In genomic region chr15:55846108-55846707, GRCh38 we compare ENCODE assay signal across 8 cellular contexts.
DNase-seq lines count a peak whose midpoint lies in the region; ATAC-seq and TF ChIP-seq lines count a peak whose summit lies in the region.

No MANE protein-coding gene starts in this region.

- H3K9me3 ChIP-seq in CD8-positive, alpha-beta T cell (ENCODE audit: low read length) = no peaks in the 10 kb centered on the region
- no peaks in the 10 kb centered on the region for H3K9me3 ChIP-seq in psoas muscle

- peaks cover 3% of the 10 kb centered on the region for H3K9me3 Mint-ChIP-seq in CD8-positive, alpha-beta T cell
- H3K9me3 Mint-ChIP-seq in activated T-helper 17 cell treated with anti-CD3 and anti-CD28 coated beads, Interleukin-2, amount 50 U/mL, for 72 hours = no peaks in the 10 kb centered on the region

- H3K36me3 Mint-ChIP-seq in CD8-positive, alpha-beta T cell = peaks cover 6% of the 10 kb centered on the region
- peaks cover 44% of the 10 kb centered on the region for H3K36me3 Mint-ChIP-seq in activated T-helper 17 cell treated with anti-CD3 and anti-CD28 coated beads, Interleukin-2, amount 50 U/mL, for 72 hours (ENCODE audit: low read depth)

- WGBS in psoas muscle, 3 donors = 50 to 56% (median 51%) methylated on average over 5 of the region's 5 CpGs

- CTCF ChIA-PET in CD8-positive, alpha-beta T cell (lab: Charles Lee) = interaction anchor here (0.8 to 2.1 kb wide), 11 partner anchors 8 to 209 kb away, joined by 3 to 8 read pairs (median 3); no protein-coding TSS in a partner anchor

- no peak overlapping the region for H3K4me3 ChIP-seq in CD8-positive, alpha-beta T cell (ENCODE audit: low read depth, low read length)
- no peak overlapping the region for H3K4me3 ChIP-seq in psoas muscle

- peak; percentile 95 for TF ChIP-seq CTCF in CD8-positive, alpha-beta T cell (IDR thresholded peaks at IDR 0.05)
- TF ChIP-seq CTCF in psoas muscle (IDR thresholded peaks at IDR 0.05) = peak; percentile 88

- H3K27ac Mint-ChIP-seq in CD8-positive, alpha-beta T cell = no peak overlapping the region
- H3K27ac Mint-ChIP-seq in activated T-helper 17 cell treated with anti-CD3 and anti-CD28 coated beads, Interleukin-2, amount 50 U/mL, for 72 hours = no peak overlapping the region

- POLR2A ChIA-PET in CD8-positive, alpha-beta T cell (lab: Charles Lee) = no interaction called here

- H3K27ac ChIP-seq in CD8-positive, alpha-beta T cell (ENCODE audit: low read depth, low read length) = no peak overlapping the region
- H3K27ac ChIP-seq in psoas muscle = no peak overlapping the region

- H3K36me3 ChIP-seq in CD8-positive, alpha-beta T cell (ENCODE audit: insufficient read depth, low read length) = no peaks in the 10 kb centered on the region
- H3K36me3 ChIP-seq in psoas muscle (ENCODE audit: insufficient read depth in 1 of 2, low read depth in 1 of 2) = peaks cover 2 to 91% of the 10 kb centered on the region in 2 donors

- no peaks in the 10 kb centered on the region for H3K27me3 Mint-ChIP-seq in CD8-positive, alpha-beta T cell (ENCODE audit: low read depth)
- H3K27me3 Mint-ChIP-seq in activated T-helper 17 cell treated with anti-CD3 and anti-CD28 coated beads, Interleukin-2, amount 50 U/mL, for 72 hours = no peaks in the 10 kb centered on the region

- DNase-seq in CD8-positive, alpha-beta T cell = peak in 4 of 7 experiments; percentile 2 to 43 (median 18)
- DNase-seq in NCI-H774 (lab: John Stamatoyannopoulos, UW) = peak; percentile 52
- peak; percentile 74 for DNase-seq in glomerular visceral epithelial cell (ENCODE audit: extremely low spot score)
- DNase-seq in psoas muscle = no peak

- H3K4me1 ChIP-seq in CD8-positive, alpha-beta T cell (ENCODE audit: insufficient read depth, low read length) = no peaks in the 10 kb centered on the region
- H3K4me1 ChIP-seq in psoas muscle = no peaks in the 10 kb centered on the region

- peak; percentile 49 for ATAC-seq in CD8-positive, alpha-beta T cell
- ATAC-seq in GM18861 (IDR thresholded peaks at IDR 0.05; ENCODE audit: unreplicated experiment) = peak; percentile 90
- peak; percentile 82 for ATAC-seq in HG03460 (IDR thresholded peaks at IDR 0.05; ENCODE audit: unreplicated experiment)
- ATAC-seq in activated T-helper 17 cell treated with anti-CD3 and anti-CD28 coated beads, Interleukin-2, amount 50 U/mL, for 72 hours (replicated peaks) = peak; percentile 64
- ATAC-seq in psoas muscle = peak; percentile 53 to 76 (median 70)
- ATAC-seq in HG03045 (IDR thresholded peaks at IDR 0.05; ENCODE audit: unreplicated experiment) = no peak

- H3K27me3 ChIP-seq in CD8-positive, alpha-beta T cell (ENCODE audit: insufficient read depth, low read length) = no peaks in the 10 kb centered on the region
- H3K27me3 ChIP-seq in psoas muscle (ENCODE audit: insufficient read depth in 3 of 3, low read length in 2 of 3) = no peaks in the 10 kb centered on the region

- intact Hi-C loops in CD8-positive, alpha-beta T cell (cut with DNase I, micrococcal nuclease) = loop anchor here in 1 of 2 experiments (1.0 to 5.0 kb wide), 2 partner anchors 198 to 211 kb away; no protein-coding TSS in a partner anchor
- intact Hi-C loops in psoas muscle (cut with DNase I) = loop anchor here in 1 of 2 donors (5.0 to 10.0 kb wide), 2 partner anchors 199 to 321 kb away; no protein-coding TSS in a partner anchor

- H3K4me3 Mint-ChIP-seq in CD8-positive, alpha-beta T cell = no peak overlapping the region
- H3K4me3 Mint-ChIP-seq in activated T-helper 17 cell treated with anti-CD3 and anti-CD28 coated beads, Interleukin-2, amount 50 U/mL, for 72 hours = no peak overlapping the region

- no peaks in the 10 kb centered on the region for H3K4me1 Mint-ChIP-seq in CD8-positive, alpha-beta T cell (ENCODE audit: low read depth)
- H3K4me1 Mint-ChIP-seq in activated T-helper 17 cell treated with anti-CD3 and anti-CD28 coated beads, Interleukin-2, amount 50 U/mL, for 72 hours = no peaks in the 10 kb centered on the region

Comparison
In these comparisons a context has a peak if more than half of its experiments do, and no peak if none do; other contexts are left out.
1. DNase-seq: peak in CD8-positive, alpha-beta T cell (4 of 7), NCI-H774 (single experiment) and glomerular visceral epithelial cell (single experiment); none in psoas muscle (0 of 2).